In genomic region chr17:4940625-4941021, GRCh38 we compare ENCODE assay signal across 8 cellular contexts. TPM values are rescaled to one million over a fixed set of nuclear protein-coding genes. Genes with fewer than 3 reads are reported as not detected.
DNase-seq lines count a peak whose midpoint lies in the region; ATAC-seq and TF ChIP-seq lines count a peak whose summit lies in the region.

No MANE protein-coding gene starts in this region.

- H3K4me1 ChIP-seq in HEK293 (ENCODE audit: control insufficient read depth, insufficient read depth, low read length), result peaks cover 12% of the 10 kb centered on the region
- peaks cover 15% of the 10 kb centered on the region for H3K4me1 ChIP-seq in endodermal cell (ENCODE audit: control insufficient read depth, insufficient read depth, low read length)
- peaks cover 23% of the 10 kb centered on the region for H3K4me1 ChIP-seq in neuron (ENCODE audit: insufficient read depth, low read length)

- H3K4me1 Mint-ChIP-seq in WTC11, result peaks cover 31% of the 10 kb centered on the region
- peaks cover 30% of the 10 kb centered on the region for H3K4me1 Mint-ChIP-seq in endodermal cell

- DNase-seq in WTC11 (ENCODE audit: low spot score) (no peak), endodermal cell (no peak), islet precursor cell (no peak), Kasumi-1 (lab: John Stamatoyannopoulos, UW) (no peak)

- H3K9ac ChIP-seq in endodermal cell (ENCODE audit: extremely low read depth, low read length, poor library complexity, severe bottlenecking), result peak overlapping the region; percentile 84

- H2AFZ ChIP-seq in neuron (ENCODE audit: low read depth, low read length), result peak overlapping the region; percentile 53

- H3K27me3 Mint-ChIP-seq in WTC11 (ENCODE audit: low read depth) (no peaks in the 10 kb centered on the region), endodermal cell (ENCODE audit: insufficient read depth) (no peaks in the 10 kb centered on the region)

- POLR2A ChIA-PET in HEK293 (lab: Yijun Ruan, JAX), result interaction anchor here (0.5 to 3.4 kb wide), 23 partner anchors 10 to 251 kb away, joined by 3 to 109 read pairs (median 7); partner anchors contain the start of genes CAMTA2, ENO3, INCA1 and KIF1C
- POLR2A ChIA-PET in WTC11 (lab: Charles Lee), result interaction anchor here (0.7 to 2.6 kb wide), 8 partner anchors 8 to 57 kb away, joined by 3 to 38 read pairs (median 3); partner anchors contain the start of genes CHRNE, GP1BA, INCA1 and KIF1C

- H3K27ac ChIP-seq in HEK293 (ENCODE audit: extremely low read depth, low read depth, low read length), result peak overlapping the region; percentile 93
- peak overlapping the region; percentile 96 for H3K27ac ChIP-seq in endodermal cell (ENCODE audit: low read depth, low read length)

- ATAC-seq in WTC11, result no peak
- no peak for ATAC-seq in GM21576 (IDR thresholded peaks at IDR 0.05; ENCODE audit: unreplicated experiment)
- no peak for ATAC-seq in GM19452 (IDR thresholded peaks at IDR 0.05; ENCODE audit: unreplicated experiment)

- H3K27ac Mint-ChIP-seq in WTC11, result peak overlapping the region; percentile 98
- H3K27ac Mint-ChIP-seq in endodermal cell, result peak overlapping the region; percentile 99

- CTCF ChIA-PET in HEK293 (lab: Yijun Ruan, JAX), result interaction anchor here (0.8 to 3.0 kb wide), 8 partner anchors 9 to 90 kb away, joined by 3 to 20 read pairs (median 4); partner anchors contain the start of gene CHRNE
- CTCF ChIA-PET in WTC11 (lab: Charles Lee), result interaction anchor here (0.6 to 2.6 kb wide), 13 partner anchors 10 to 498 kb away, joined by 3 to 38 read pairs (median 6); partner anchors contain the start of genes C1QBP, CAMTA2, CHRNE and ENO3

- whole genome bisulfite sequencing in endodermal cell (ENCODE audit: insufficient coverage in 1 of 2, insufficient read length in 1 of 2), 2 experiments, result 1 to 3% methylated on average over 6 to 21 of the region's 21 CpGs

- H3K4me3 ChIP-seq in HEK293 (ENCODE audit: low read depth, low read length) (peak overlapping the region; percentile 87), endodermal cell (ENCODE audit: low read length) (peak overlapping the region; percentile 98), neuron (ENCODE audit: low read length) (peak overlapping the region; percentile 72)

- no peaks in the 10 kb centered on the region for H3K9me3 Mint-ChIP-seq in WTC11
- H3K9me3 Mint-ChIP-seq in endodermal cell, result no peaks in the 10 kb centered on the region

- TF ChIP-seq CTCF in HEK293 (tag by site-specific recombination; IDR thresholded peaks at IDR 0.05) (no peak), WTC11 (IDR thresholded peaks at IDR 0.05) (no peak), endodermal cell (conservative IDR thresholded peaks at IDR 0.05) (no peak)

- H3K9me3 ChIP-seq in HEK293 (ENCODE audit: control insufficient read depth, insufficient read depth, low read depth, low read length), result no peaks in the 10 kb centered on the region
- no peaks in the 10 kb centered on the region for H3K9me3 ChIP-seq in endodermal cell (ENCODE audit: control insufficient read depth, low read length)
- no peaks in the 10 kb centered on the region for H3K9me3 ChIP-seq in neuron (ENCODE audit: low read length)

- H3K36me3 ChIP-seq in HEK293 (ENCODE audit: control insufficient read depth in 2 of 2, insufficient read depth in 1 of 2, low read length in 2 of 2), result peaks cover 41 to 76% of the 10 kb centered on the region in 2 experiments
- H3K36me3 ChIP-seq in endodermal cell (ENCODE audit: control insufficient read depth, insufficient read depth, low read length), result peaks cover 54% of the 10 kb centered on the region
- peaks cover 54% of the 10 kb centered on the region for H3K36me3 ChIP-seq in neuron (ENCODE audit: insufficient read depth, low read length)

- H3K4me3 Mint-ChIP-seq in WTC11, result peak overlapping the region; percentile 96
- H3K4me3 Mint-ChIP-seq in endodermal cell, result peak overlapping the region; percentile 94

- no peaks in the 10 kb centered on the region for H3K27me3 ChIP-seq in endodermal cell (ENCODE audit: control insufficient read depth, insufficient read depth, low read length, poor library complexity, severe bottlenecking)
- H3K27me3 ChIP-seq in neuron (ENCODE audit: insufficient read depth, low read length), result no peaks in the 10 kb centered on the region

- H3K36me3 Mint-ChIP-seq in WTC11, result peaks cover 50% of the 10 kb centered on the region
- H3K36me3 Mint-ChIP-seq in endodermal cell (ENCODE audit: low read depth), result peaks cover 51% of the 10 kb centered on the region

TF ChIP-seq in HEK293, 187 proteins besides CTCF, POLR2A, EP300 and RAD21 (continues in another document):
- no peak for TF ChIP-seq ZFP69B (tag by site-specific recombination; IDR thresholded peaks at IDR 0.05)
- peak; percentile 65 for TF ChIP-seq ZIC2 (tag by site-specific recombination; IDR thresholded peaks at IDR 0.05)
- TF ChIP-seq ZNF311 (tag by site-specific recombination; IDR thresholded peaks at IDR 0.05; ENCODE audit: borderline replicate concordance), result no peak
- TF ChIP-seq ZFP37 (tag by site-specific recombination; IDR thresholded peaks at IDR 0.05), result no peak
- TF ChIP-seq ZNF266 (tag by site-specific recombination; IDR thresholded peaks at IDR 0.05; ENCODE audit: low read depth), result no peak
- peak; percentile 68; the same call in 1 of the 2 replicates for TF ChIP-seq GLIS2 (tag by site-specific recombination; IDR thresholded peaks at IDR 0.05)
- peak; percentile 55; the same call in 1 of the 2 replicates for TF ChIP-seq ZNF600 (tag by site-specific recombination; IDR thresholded peaks at IDR 0.05)
- TF ChIP-seq, protein P1, sequence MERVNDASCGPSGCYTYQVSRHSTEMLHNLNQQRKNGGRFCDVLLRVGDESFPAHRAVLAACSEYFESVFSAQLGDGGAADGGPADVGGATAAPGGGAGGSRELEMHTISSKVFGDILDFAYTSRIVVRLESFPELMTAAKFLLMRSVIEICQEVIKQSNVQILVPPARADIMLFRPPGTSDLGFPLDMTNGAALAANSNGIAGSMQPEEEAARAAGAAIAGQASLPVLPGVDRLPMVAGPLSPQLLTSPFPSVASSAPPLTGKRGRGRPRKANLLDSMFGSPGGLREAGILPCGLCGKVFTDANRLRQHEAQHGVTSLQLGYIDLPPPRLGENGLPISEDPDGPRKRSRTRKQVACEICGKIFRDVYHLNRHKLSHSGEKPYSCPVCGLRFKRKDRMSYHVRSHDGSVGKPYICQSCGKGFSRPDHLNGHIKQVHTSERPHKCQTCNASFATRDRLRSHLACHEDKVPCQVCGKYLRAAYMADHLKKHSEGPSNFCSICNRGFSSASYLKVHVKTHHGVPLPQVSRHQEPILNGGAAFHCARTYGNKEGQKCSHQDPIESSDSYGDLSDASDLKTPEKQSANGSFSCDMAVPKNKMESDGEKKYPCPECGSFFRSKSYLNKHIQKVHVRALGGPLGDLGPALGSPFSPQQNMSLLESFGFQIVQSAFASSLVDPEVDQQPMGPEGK (tag by site-specific recombination; IDR thresholded peaks at IDR 0.05), result peak; percentile 75
- no peak for TF ChIP-seq ZNF133 (tag by site-specific recombination; IDR thresholded peaks at IDR 0.05)
- peak; percentile 14; the same call in 1 of the 2 replicates for TF ChIP-seq ZNF501 (tag by site-specific recombination; IDR thresholded peaks at IDR 0.05)

TF ChIP-seq in WTC11, 78 proteins besides CTCF, POLR2A, EP300 and RAD21:
- no peak for TF ChIP-seq TP53 (CRISPR knock-in tag; IDR thresholded peaks at IDR 0.05)
- 0 out of 2 replicates have a peak, but pooled peaks have one; percentile 17 for TF ChIP-seq SMAD3 (CRISPR knock-in tag; IDR thresholded peaks at IDR 0.05; ENCODE audit: borderline replicate concordance)
- peak; percentile 76 for TF ChIP-seq ETV6 (CRISPR knock-in tag; IDR thresholded peaks at IDR 0.05)

RNA-seq across cellular contexts. Expression of gene RNF167, which starts 0.6 kb away (rescaled TPM):
- total RNA-seq in WTC11 (2021) (121 to 143 TPM (median 122 TPM) in 3 replicates), endodermal cell (100 to 1,000 TPM; 120 to 123 TPM)
- 106 TPM for polyA plus RNA-seq in endodermal cell (2013, experiment 1 of 2)
- 87.5 TPM for polyA plus RNA-seq in endodermal cell (2013, experiment 2 of 2)

RNA-seq across cellular contexts. Expression of gene SLC25A11, which starts 0.8 kb away (rescaled TPM):
- total RNA-seq in WTC11 (2021) (73.7 to 83.3 TPM (median 76.8 TPM) in 3 replicates), endodermal cell (10 to 100 TPM; 59.9 to 76.9 TPM)
- 63.1 TPM for polyA plus RNA-seq in endodermal cell (2013, experiment 1 of 2)
- polyA plus RNA-seq in endodermal cell (2013, experiment 2 of 2), result 59.5 TPM

RNA-seq across cellular contexts. Expression of gene PFN1, which starts 7.7 kb away (rescaled TPM):
- total RNA-seq in WTC11 (2021) (1,289 to 1,315 TPM (median 1,307 TPM) in 3 replicates), endodermal cell (100 to 1,000 TPM; 880 to 935 TPM)
- polyA plus RNA-seq in endodermal cell (2013, experiment 1 of 2), result 762 TPM
- polyA plus RNA-seq in endodermal cell (2013, experiment 2 of 2), result 742 TPM

RNA-seq across cellular contexts. Expression of gene GP1BA, which starts 8.5 kb away (rescaled TPM):
- total RNA-seq in WTC11 (2021), result not detected in 3 replicates
- total RNA-seq in endodermal cell, result not detected
- not detected for polyA plus RNA-seq in endodermal cell (2013, experiment 1 of 2)
- not detected for polyA plus RNA-seq in endodermal cell (2013, experiment 2 of 2)

RNA-seq across cellular contexts. Expression of gene ENO3, which starts 10.3 kb away (rescaled TPM):
- 30.9 to 40.3 TPM (median 37.7 TPM) in 3 replicates for total RNA-seq in WTC11 (2021)
- total RNA-seq in endodermal cell, result 10 to 100 TPM; 34.1 to 53.6 TPM
- 57.3 TPM for polyA plus RNA-seq in endodermal cell (2013, experiment 1 of 2)
- 57.5 TPM for polyA plus RNA-seq in endodermal cell (2013, experiment 2 of 2)
